ENCODE assay signal across 8 cellular contexts in genomic region chr5:54311178-54311811, GRCh38. TPM values are rescaled to one million over a fixed set of nuclear protein-coding genes. Genes with fewer than 3 reads are reported as not detected.
DNase-seq lines count a peak whose midpoint lies in the region; TF ChIP-seq lines count a peak whose summit lies in the region.

No MANE protein-coding gene starts in this region.

- H3K4me1 ChIP-seq in Peyer's patch (peaks cover 0 to 18% (median 0%) of the 10 kb centered on the region in 4 donors), muscle layer of colon (ENCODE audit: insufficient read depth, low read length) (peaks cover 7% of the 10 kb centered on the region)
- peaks cover 8% of the 10 kb centered on the region for H3K4me1 ChIP-seq in effector memory CD4-positive, alpha-beta T cell (ENCODE audit: control insufficient read depth, insufficient read depth, low read length, poor library complexity, severe bottlenecking)

- H3K9me3 ChIP-seq in Peyer's patch (no peaks in the 10 kb centered on the region), muscle layer of colon (ENCODE audit: low read length) (no peaks in the 10 kb centered on the region)
- no peaks in the 10 kb centered on the region for H3K9me3 ChIP-seq in effector memory CD4-positive, alpha-beta T cell (ENCODE audit: control insufficient read depth, low read length)

- H3K27ac ChIP-seq in Peyer's patch, result peak overlapping the region; percentile 85 to 92 (median 87)
- peak overlapping the region; percentile 73 for H3K27ac ChIP-seq in effector memory CD4-positive, alpha-beta T cell (ENCODE audit: insufficient read depth, low read length, poor library complexity, severe bottlenecking)
- H3K27ac ChIP-seq in muscle layer of colon (ENCODE audit: low read depth, low read length), result peak overlapping the region; percentile 92

- H3K36me3 ChIP-seq in Peyer's patch, result no peaks in the 10 kb centered on the region
- no peaks in the 10 kb centered on the region for H3K36me3 ChIP-seq in effector memory CD4-positive, alpha-beta T cell (ENCODE audit: control insufficient read depth, insufficient read depth, low read length)
- no peaks in the 10 kb centered on the region for H3K36me3 ChIP-seq in muscle layer of colon (ENCODE audit: insufficient read depth, low read length)

- peak overlapping the region; percentile 75 for H3K9ac ChIP-seq in muscle layer of colon (ENCODE audit: low read length)

- DNase-seq in activated naive CD4-positive, alpha-beta T cell treated with anti-CD3 and anti-CD28 coated beads for 36 hours, result no peak
- DNase-seq in activated naive CD4-positive, alpha-beta T cell treated with anti-CD3 and anti-CD28 coated beads, Interleukin-2, amount 50 U/mL, for 16 hours, result no peak
- DNase-seq in Peyer's patch, result no peak
- DNase-seq in effector memory CD4-positive, alpha-beta T cell, result peak in 1 of 3 donors; percentile 5
- DNase-seq in NCI-H2029 (lab: John Stamatoyannopoulos, UW), result no peak
- DNase-seq in 8988T, result no peak
- no peak for DNase-seq in posterior cingulate gyrus

- H3K4me1 Mint-ChIP-seq in activated naive CD4-positive, alpha-beta T cell treated with anti-CD3 and anti-CD28 coated beads for 36 hours (ENCODE audit: low read depth), result peaks cover 24% of the 10 kb centered on the region

- no peaks in the 10 kb centered on the region for H3K27me3 Mint-ChIP-seq in activated naive CD4-positive, alpha-beta T cell treated with anti-CD3 and anti-CD28 coated beads for 36 hours (ENCODE audit: low read depth)

- H3K4me3 Mint-ChIP-seq in activated naive CD4-positive, alpha-beta T cell treated with anti-CD3 and anti-CD28 coated beads for 36 hours, result peak overlapping the region; percentile 89

- peak overlapping the region; percentile 84 for H3K27ac Mint-ChIP-seq in activated naive CD4-positive, alpha-beta T cell treated with anti-CD3 and anti-CD28 coated beads for 36 hours

- CTCF ChIA-PET in activated naive CD4-positive, alpha-beta T cell treated with anti-CD3 and anti-CD28 coated beads for 36 hours (lab: Charles Lee), result interaction anchor here (0.6 to 2.8 kb wide), 7 partner anchors 64 to 1639 kb away, joined by 3 to 12 read pairs (median 3); no protein-coding TSS in a partner anchor

- no peak for TF ChIP-seq CTCF in Peyer's patch (IDR thresholded peaks at IDR 0.05)

- H3K27me3 ChIP-seq in Peyer's patch, result no peaks in the 10 kb centered on the region
- no peaks in the 10 kb centered on the region for H3K27me3 ChIP-seq in effector memory CD4-positive, alpha-beta T cell (replicated peaks; ENCODE audit: control insufficient read depth, insufficient read depth, low read length, poor library complexity, severe bottlenecking)
- H3K27me3 ChIP-seq in muscle layer of colon (ENCODE audit: control insufficient read depth in 1 of 2, insufficient read depth in 2 of 2, low read length in 2 of 2), result no peaks in the 10 kb centered on the region

- H3K9me3 Mint-ChIP-seq in activated naive CD4-positive, alpha-beta T cell treated with anti-CD3 and anti-CD28 coated beads for 36 hours, result no peaks in the 10 kb centered on the region

- peak overlapping the region; percentile 72 to 95 (median 92) for H3K4me3 ChIP-seq in Peyer's patch
- H3K4me3 ChIP-seq in effector memory CD4-positive, alpha-beta T cell (ENCODE audit: insufficient read depth, low read depth, low read length, poor library complexity, severe bottlenecking), result peak overlapping the region; percentile 91
- peak overlapping the region; percentile 83 to 97 for H3K4me3 ChIP-seq in muscle layer of colon (ENCODE audit: low read depth in 1 of 2, low read length in 2 of 2)

- no peak for TF ChIP-seq POLR2A in Peyer's patch (IDR thresholded peaks at IDR 0.05)

- no peaks in the 10 kb centered on the region for H3K36me3 Mint-ChIP-seq in activated naive CD4-positive, alpha-beta T cell treated with anti-CD3 and anti-CD28 coated beads for 36 hours (ENCODE audit: low read depth)

- intact Hi-C loops in activated naive CD4-positive, alpha-beta T cell treated with anti-CD3 and anti-CD28 coated beads for 36 hours (cut with micrococcal nuclease), result loop anchor here (1.0 to 10.0 kb wide), 12 partner anchors 68 to 1509 kb away; partner anchors contain the start of genes DHX29, MTREX and NDUFS4
- intact Hi-C loops in posterior cingulate gyrus (cut with DNase I), result loop anchor here (10.0 kb wide), 2 partner anchors 66 to 114 kb away; no protein-coding TSS in a partner anchor

RNA-seq across cellular contexts. Expression of gene ARL15, which starts 0.9 kb away (rescaled TPM):
- total RNA-seq in activated naive CD4-positive, alpha-beta T cell treated with anti-CD3 and anti-CD28 coated beads for 36 hours, result 1 to 10 TPM; 6.7 to 7.0 TPM
- total RNA-seq in Peyer's patch, result 10 to 100 TPM; 18.0 to 44.5 (median 38.7) TPM
